ENCODE assay signal across 23 cellular contexts in genomic region chr11:129999407-129999806, GRCh38. TPM values are rescaled to one million over a fixed set of nuclear protein-coding genes. Genes with fewer than 3 reads are reported as not detected.
DNase-seq lines count a peak whose midpoint lies in the region; ATAC-seq and TF ChIP-seq lines count a peak whose summit lies in the region.
"Had no signal": no experiment of that assay in that cellular context is flagged by ENCODE, and none has a peak within 500 bp of the region (broad histone marks: within the 10 kb centered on the region; RNA-seq: fewer than 3 reads in every experiment).

No MANE protein-coding gene starts in this region.

- peak overlapping the region; percentile 79 for H3K27ac ChIP-seq in OCI-LY1 (ENCODE audit: low read depth, low read length, poor library complexity, severe bottlenecking)
- peak overlapping the region; percentile 99 to 100 (median 100) for H3K27ac ChIP-seq in transverse colon
- no peak overlapping the region for H3K27ac ChIP-seq in CD8-positive, alpha-beta T cell (ENCODE audit: low read depth, low read length)
- H3K27ac ChIP-seq: adrenal gland had no signal

- in situ Hi-C loops in transverse colon (cut with MboI; ENCODE audit: low pct_ligation_motif_present in 1 of 4, low pct_unique_long_range_greater_than_20kb in 1 of 4, low sequenced_read_pairs in 3 of 4), result loop anchor here in 1 of 4 donors (10.0 to 25.0 kb wide), 2 partner anchors 135 to 913 kb away; partner anchors contain the start of gene SNX19

- H4K20me1 ChIP-seq in OCI-LY1 (ENCODE audit: insufficient read depth, low read length), result no peaks in the 10 kb centered on the region

- TF ChIP-seq CTCF in OCI-LY1 (IDR thresholded peaks at IDR 0.05; ENCODE audit: low read length), result no peak
- no peak for TF ChIP-seq CTCF in transverse colon (IDR thresholded peaks at IDR 0.05)
- TF ChIP-seq CTCF in CD8-positive, alpha-beta T cell (IDR thresholded peaks at IDR 0.05), result no peak

- H3K36me3 ChIP-seq in OCI-LY1 (ENCODE audit: insufficient read depth, low read length) (no peaks in the 10 kb centered on the region; the same call in 1 of the 2 replicates), transverse colon (no peaks in the 10 kb centered on the region)
- no peaks in the 10 kb centered on the region for H3K36me3 ChIP-seq in CD8-positive, alpha-beta T cell (ENCODE audit: insufficient read depth, low read length)
- H3K36me3 ChIP-seq: adrenal gland had no signal

- no peaks in the 10 kb centered on the region; the same call in 1 of the 2 replicates for H3F3A ChIP-seq in OCI-LY1 (ENCODE audit: insufficient read depth, low read length)

- H3K36me3 Mint-ChIP-seq in CD8-positive, alpha-beta T cell, result peaks cover 26% of the 10 kb centered on the region
- peaks cover 24% of the 10 kb centered on the region for H3K36me3 Mint-ChIP-seq in stimulated activated effector memory CD8-positive, alpha-beta T cell treated with anti-CD3 and anti-CD28 coated beads, Interleukin-12 subunit alpha, Interleukin-12 subunit beta, amount 100 ng/mL, for 72 hours

- H3K9me3 Mint-ChIP-seq in CD8-positive, alpha-beta T cell, result no peaks in the 10 kb centered on the region
- H3K9me3 Mint-ChIP-seq in stimulated activated effector memory CD8-positive, alpha-beta T cell treated with anti-CD3 and anti-CD28 coated beads, Interleukin-12 subunit alpha, Interleukin-12 subunit beta, amount 100 ng/mL, for 72 hours, result no peaks in the 10 kb centered on the region
- H3K9me3 Mint-ChIP-seq: dendritic cell treated with granulocyte-macrophage colony-stimulating factor and Interleukin-4, amounts not matched to agents 40 ng/mL and 50 ng/mL, for 4 days; T-helper 1 cell treated with Interleukin-12 subunit alpha and Interleukin-12 subunit beta and Interleukin-4 antibody, amounts not matched to agents 30 μg/mL and 1 μg/mL, for 36 hours had no signal

- H3K27ac Mint-ChIP-seq in CD8-positive, alpha-beta T cell, result no peak overlapping the region
- H3K27ac Mint-ChIP-seq in stimulated activated effector memory CD8-positive, alpha-beta T cell treated with anti-CD3 and anti-CD28 coated beads, Interleukin-12 subunit alpha, Interleukin-12 subunit beta, amount 100 ng/mL, for 72 hours, result no peak overlapping the region
- H3K27ac Mint-ChIP-seq: dendritic cell treated with granulocyte-macrophage colony-stimulating factor and Interleukin-4, amounts not matched to agents 40 ng/mL and 50 ng/mL, for 4 days; T-helper 1 cell treated with Interleukin-12 subunit alpha and Interleukin-12 subunit beta and Interleukin-4 antibody, amounts not matched to agents 30 μg/mL and 1 μg/mL, for 36 hours had no signal

- H3K4me3 ChIP-seq in OCI-LY1 (ENCODE audit: low read depth, low read length, poor library complexity, severe bottlenecking) (no peak overlapping the region), transverse colon (no peak overlapping the region)
- H3K4me3 ChIP-seq in CD8-positive, alpha-beta T cell (ENCODE audit: low read depth, low read length), result no peak overlapping the region
- H3K4me3 ChIP-seq: adrenal gland, HAP-1 had no signal

- POLR2A ChIA-PET in CD8-positive, alpha-beta T cell (lab: Charles Lee), result no interaction called here

- WGBS in transverse colon (ENCODE audit: low coverage in 1 of 2), 2 donors, result 59 to 60% methylated on average over 4 of the region's 4 CpGs

- no peak overlapping the region for H3K9ac ChIP-seq in OCI-LY1 (ENCODE audit: low read length)

- H3K4me3 Mint-ChIP-seq in CD8-positive, alpha-beta T cell, result no peak overlapping the region
- H3K4me3 Mint-ChIP-seq in stimulated activated effector memory CD8-positive, alpha-beta T cell treated with anti-CD3 and anti-CD28 coated beads, Interleukin-12 subunit alpha, Interleukin-12 subunit beta, amount 100 ng/mL, for 72 hours, result no peak overlapping the region
- H3K4me3 Mint-ChIP-seq: CD14-positive monocyte; dendritic cell treated with granulocyte-macrophage colony-stimulating factor and Interleukin-4, amounts not matched to agents 40 ng/mL and 50 ng/mL, for 4 days; T-helper 1 cell treated with Interleukin-12 subunit alpha and Interleukin-12 subunit beta and Interleukin-4 antibody, amounts not matched to agents 30 μg/mL and 1 μg/mL, for 36 hours had no signal

- no peaks in the 10 kb centered on the region for H3K27me3 Mint-ChIP-seq in CD8-positive, alpha-beta T cell (ENCODE audit: low read depth)
- H3K27me3 Mint-ChIP-seq: dendritic cell treated with granulocyte-macrophage colony-stimulating factor and Interleukin-4, amounts not matched to agents 40 ng/mL and 50 ng/mL, for 4 days had no signal

- H2AFZ ChIP-seq in OCI-LY1 (ENCODE audit: low read length), result no peak overlapping the region

- DNase-seq in NCI-H748 (lab: John Stamatoyannopoulos, UW; ENCODE audit: unreplicated experiment) (peak; percentile 4), NCI-H748 treated with DMSO at 0.1 percent for 48 hours (lab: John Stamatoyannopoulos, UW) (no peak), left lobe of liver (ENCODE audit: low spot score) (peak; percentile 45), transverse colon (no peak), NCI-H2029 treated with DMSO at 0.1 percent for 48 hours (lab: John Stamatoyannopoulos, UW) (no peak)
- DNase-seq in CD8-positive, alpha-beta T cell, result no peak
- DNase-seq in stimulated activated effector memory CD8-positive, alpha-beta T cell treated with anti-CD3 and anti-CD28 coated beads, Interleukin-12 subunit alpha, Interleukin-12 subunit beta, amount 100 ng/mL, for 72 hours (ENCODE audit: low spot score in 2 of 2), result no peak
- DNase-seq: activated CD8-positive, alpha-beta memory T cell treated with anti-CD3 and anti-CD28 coated beads, Interleukin-2, amount 50 U/mL, for 4 hours; activated gamma-delta T cell; adrenal gland; DND-41; head of caudate nucleus; left ventricle myocardium superior; NCI-H1105 treated with DMSO at 0.1 percent for 48 hours; NCI-H524 treated with DMSO at 0.1 percent for 48 hours; PC-3; SIG-M5; substantia nigra had no signal

- no peaks in the 10 kb centered on the region for H3K27me3 ChIP-seq in OCI-LY1 (ENCODE audit: insufficient read depth, low read length)
- H3K27me3 ChIP-seq in transverse colon, result no peaks in the 10 kb centered on the region
- no peaks in the 10 kb centered on the region for H3K27me3 ChIP-seq in CD8-positive, alpha-beta T cell (ENCODE audit: insufficient read depth, low read length)
- H3K27me3 ChIP-seq: adrenal gland had no signal

- peaks cover 31% of the 10 kb centered on the region for H3K79me2 ChIP-seq in OCI-LY1 (ENCODE audit: insufficient read depth, low read length)

- intact Hi-C loops in transverse colon (cut with DNase I; ENCODE audit: low total_unique reads), result no loop called here
- intact Hi-C loops in CD8-positive, alpha-beta T cell (cut with DNase I, micrococcal nuclease), result no loop called here

- peak; percentile 10 for ATAC-seq in left lobe of liver
- no peak for ATAC-seq in CD8-positive, alpha-beta T cell
- no peak for ATAC-seq in stimulated activated effector memory CD8-positive, alpha-beta T cell treated with anti-CD3 and anti-CD28 coated beads, Interleukin-12 subunit alpha, Interleukin-12 subunit beta, amount 100 ng/mL, for 72 hours
- ATAC-seq: left ventricle myocardium superior, PC-3 had no signal

- H3K4me1 Mint-ChIP-seq in CD8-positive, alpha-beta T cell (ENCODE audit: low read depth), result peaks cover 39% of the 10 kb centered on the region
- H3K4me1 Mint-ChIP-seq in stimulated activated effector memory CD8-positive, alpha-beta T cell treated with anti-CD3 and anti-CD28 coated beads, Interleukin-12 subunit alpha, Interleukin-12 subunit beta, amount 100 ng/mL, for 72 hours, result peaks cover 25% of the 10 kb centered on the region

- H3K9me2 ChIP-seq in OCI-LY1 (ENCODE audit: low read depth, low read length), result no peaks in the 10 kb centered on the region

- CTCF ChIA-PET in CD8-positive, alpha-beta T cell (lab: Charles Lee), result no interaction called here

- no peak for TF ChIP-seq POLR2A in transverse colon (IDR thresholded peaks at IDR 0.05)

- H3K4me2 ChIP-seq in OCI-LY1 (ENCODE audit: low read length), result peak overlapping the region; percentile 44; the same call in 1 of the 2 replicates

- peaks cover 75% of the 10 kb centered on the region for H3K4me1 ChIP-seq in OCI-LY1 (ENCODE audit: insufficient read depth, low read length, severe bottlenecking)
- H3K4me1 ChIP-seq in transverse colon, result peaks cover 26 to 61% (median 53%) of the 10 kb centered on the region in 4 donors
- peaks cover 22% of the 10 kb centered on the region for H3K4me1 ChIP-seq in CD8-positive, alpha-beta T cell (ENCODE audit: insufficient read depth, low read length)

- H3K9me3 ChIP-seq in OCI-LY1 (ENCODE audit: low read length), result no peaks in the 10 kb centered on the region
- no peaks in the 10 kb centered on the region for H3K9me3 ChIP-seq in transverse colon
- no peaks in the 10 kb centered on the region for H3K9me3 ChIP-seq in CD8-positive, alpha-beta T cell (ENCODE audit: low read length)
- H3K9me3 ChIP-seq: adrenal gland, HAP-1 had no signal

- TF ChIP-seq EP300 in transverse colon (IDR thresholded peaks at IDR 0.05; ENCODE audit: low read depth), result no peak

RNA-seq across cellular contexts. Expression of gene PRDM10, which starts 3.2 kb away (rescaled TPM):
- total RNA-seq in left lobe of liver (5.8 TPM), transverse colon (10 to 100 TPM; 11.3 to 22.4 (median 15.5) TPM)
- 1 to 10 TPM; 9.2 TPM for total RNA-seq in CD8-positive, alpha-beta T cell

Comparison
In these comparisons a context has a peak if more than half of its experiments do, and no peak if none do; other contexts are left out.
1. DNase-seq: peak in NCI-H748 (single experiment) and left lobe of liver (single experiment); none in NCI-H748 treated with DMSO at 0.1 percent for 48 hours (single experiment), transverse colon (single experiment), CD8-positive, alpha-beta T cell (0 of 7), NCI-H2029 treated with DMSO at 0.1 percent for 48 hours (single experiment) and stimulated activated effector memory CD8-positive, alpha-beta T cell treated with anti-CD3 and anti-CD28 coated beads, Interleukin-12 subunit alpha, Interleukin-12 subunit beta, amount 100 ng/mL, for 72 hours (0 of 2).